Comparison of ENCODE assay signal across 1 cellular context in genomic region chr5:111224561-111224989, GRCh38.
TF ChIP-seq lines count a peak whose summit lies in the region.

No MANE protein-coding gene starts in this region.

TF ChIP-seq in GM12878, 131 proteins besides CTCF, POLR2A, EP300 and RAD21 (continued from another document and continues in another):
- TF ChIP-seq RELB (IDR thresholded peaks at IDR 0.05; ENCODE audit: low read depth) (no peak), ZNF592 (IDR thresholded peaks at IDR 0.05) (no peak), POU2F2 (IDR thresholded peaks at IDR 0.05; ENCODE audit: borderline replicate concordance, low read depth, low read length) (no peak), NKRF (conservative IDR thresholded peaks at IDR 0.05) (no peak; the same call in none of the 2 replicates), ATF3 (IDR thresholded peaks at IDR 0.05; ENCODE audit: borderline replicate concordance, extremely low read depth, low read depth, low read length) (no peak), YY1 (IDR thresholded peaks at IDR 0.05; ENCODE audit: low read depth, low read length) (no peak), IRF5 (IDR thresholded peaks at IDR 0.05; ENCODE audit: borderline replicate concordance) (no peak), WRNIP1 (IDR thresholded peaks at IDR 0.05; ENCODE audit: borderline replicate concordance, low read depth, low read length) (no peak), E4F1 (IDR thresholded peaks at IDR 0.05; ENCODE audit: borderline replicate concordance, partially characterized antibody) (no peak), TCF3 (IDR thresholded peaks at IDR 0.05; ENCODE audit: borderline replicate concordance, insufficient read depth, low read depth, low read length) (no peak), ZNF384 (IDR thresholded peaks at IDR 0.05; ENCODE audit: borderline replicate concordance, low read depth, low read length) (no peak), HDAC2 (IDR thresholded peaks at IDR 0.05) (no peak), BRCA1 (IDR thresholded peaks at IDR 0.05; ENCODE audit: low read depth, low read length) (no peak), NFXL1 (IDR thresholded peaks at IDR 0.05; ENCODE audit: borderline replicate concordance) (no peak), ZSCAN29 (IDR thresholded peaks at IDR 0.05) (no peak), MLLT1 (IDR thresholded peaks at IDR 0.05) (no peak), SUZ12 (IDR thresholded peaks at IDR 0.05; ENCODE audit: unreplicated experiment) (no peak), MEF2B (IDR thresholded peaks at IDR 0.05; ENCODE audit: partially characterized antibody, poor library complexity, severe bottlenecking) (no peak), SUPT20H (IDR thresholded peaks at IDR 0.05; ENCODE audit: borderline replicate concordance, control insufficient read depth, low read depth, low read length) (no peak), ESRRA (IDR thresholded peaks at IDR 0.05; ENCODE audit: low read length) (no peak), BCL11A (IDR thresholded peaks at IDR 0.05; ENCODE audit: low read depth, low read length) (no peak), E2F4 (IDR thresholded peaks at IDR 0.05; ENCODE audit: low read depth, low read length) (no peak), HDGF (IDR thresholded peaks at IDR 0.05) (0 out of 2 replicates have a peak, but pooled peaks have one; percentile 14), PKNOX1 (IDR thresholded peaks at IDR 0.05) (no peak), FOS (IDR thresholded peaks at IDR 0.05; ENCODE audit: borderline replicate concordance, extremely low read depth, insufficient read length) (no peak), CHD1 (IDR thresholded peaks at IDR 0.05; ENCODE audit: low read depth, low read length) (no peak), SP1 (IDR thresholded peaks at IDR 0.05; ENCODE audit: low read depth, low read length) (no peak), BMI1 (IDR thresholded peaks at IDR 0.05; ENCODE audit: borderline replicate concordance) (no peak), SPI1 (IDR thresholded peaks at IDR 0.05; ENCODE audit: borderline replicate concordance, insufficient read depth, low read depth, low read length) (no peak), GABPA (IDR thresholded peaks at IDR 0.05; ENCODE audit: low read depth) (no peak), NR2C2 (IDR thresholded peaks at IDR 0.05; ENCODE audit: borderline replicate concordance, control insufficient read depth, insufficient read length, low read depth) (no peak), EGR1 (IDR thresholded peaks at IDR 0.05; ENCODE audit: borderline replicate concordance in 1 of 2, low read depth in 2 of 2, low read length in 2 of 2) (no peak), CHD4 (IDR thresholded peaks at IDR 0.05) (no peak), MAX (IDR thresholded peaks at IDR 0.05; ENCODE audit: low read depth, low read length) (no peak), SMARCA5 (IDR thresholded peaks at IDR 0.05) (peak; percentile 87; the same call in 1 of the 2 replicates), KAT2A (conservative IDR thresholded peaks at IDR 0.05; ENCODE audit: control insufficient read depth, low read depth, low read length) (no peak), ZBTB40 (IDR thresholded peaks at IDR 0.05; ENCODE audit: borderline replicate concordance) (0 out of 2 replicates have a peak, but pooled peaks have one; percentile 10), TAF1 (IDR thresholded peaks at IDR 0.05; ENCODE audit: borderline replicate concordance, low read depth, low read length) (no peak), RFX5 (IDR thresholded peaks at IDR 0.05; ENCODE audit: low read depth, low read length) (no peak), PML (IDR thresholded peaks at IDR 0.05; ENCODE audit: low read length) (no peak)
